Comparison of ENCODE assay signal across 23 cellular contexts in genomic region chr15:72323752-72324151, GRCh38. TPM values are rescaled to one million over a fixed set of nuclear protein-coding genes. Genes with fewer than 3 reads are reported as not detected.
DNase-seq lines count a peak whose midpoint lies in the region; FAIRE-seq and TF ChIP-seq lines count a peak whose summit lies in the region.
"Had no signal": no experiment of that assay in that cellular context is flagged by ENCODE, and none has a peak within 500 bp of the region (broad histone marks: within the 10 kb centered on the region; RNA-seq: fewer than 3 reads in every experiment).

No MANE protein-coding gene starts in this region.

- FAIRE-seq in G401.6 (lab: Jason Lieb, UNC): peak; percentile 23
- FAIRE-seq in colon (lab: Jason Lieb, UNC): peak; percentile 47
- FAIRE-seq: D721Med, GM12891, H54 had no signal

- H3K27ac Mint-ChIP-seq in neural crest cell (ENCODE audit: unreplicated experiment): no peak overlapping the region
- H3K27ac Mint-ChIP-seq in activated CD4-positive, alpha-beta memory T cell treated with anti-CD3 and anti-CD28 coated beads for 36 hours: no peak overlapping the region
- H3K27ac Mint-ChIP-seq: CD14-positive monocyte; CD4-positive, alpha-beta T cell; CD8-positive, alpha-beta memory T cell had no signal

- no peak overlapping the region for H2AFZ ChIP-seq in OCI-LY7 (ENCODE audit: low read length)

- H3K9me3 Mint-ChIP-seq in neural crest cell: peaks cover 5% of the 10 kb centered on the region
- H3K9me3 Mint-ChIP-seq in activated CD4-positive, alpha-beta memory T cell treated with anti-CD3 and anti-CD28 coated beads for 36 hours: peaks cover 16% of the 10 kb centered on the region
- H3K9me3 Mint-ChIP-seq: CD4-positive, alpha-beta T cell had no signal

- intact Hi-C loops in OCI-LY7 (cut with micrococcal nuclease; ENCODE audit: unreplicated experiment): no loop called here
- intact Hi-C loops in activated CD4-positive, alpha-beta memory T cell treated with anti-CD3 and anti-CD28 coated beads for 36 hours (cut with micrococcal nuclease): loop anchor here (5.0 kb wide), 1 partner anchor 54 kb away; the partner anchor contains the start of gene HEXA

- peaks cover 8% of the 10 kb centered on the region; the same call in 1 of the 2 replicates for H3K9me3 ChIP-seq in OCI-LY7 (ENCODE audit: low read length)
- H3K9me3 ChIP-seq: BE2C, HAP-1 had no signal

- CTCF ChIA-PET in OCI-LY7 (lab: Charles Lee; ENCODE audit: unreplicated experiment): no interaction called here
- CTCF ChIA-PET in activated CD4-positive, alpha-beta memory T cell treated with anti-CD3 and anti-CD28 coated beads for 36 hours (lab: Charles Lee): interaction anchor here (1.1 to 1.3 kb wide), 2 partner anchors 11 to 168 kb away, joined by 3 to 4 read pairs; no protein-coding TSS in a partner anchor

- H4K20me1 ChIP-seq in OCI-LY7 (ENCODE audit: insufficient read depth, low read length): no peaks in the 10 kb centered on the region

- no peaks in the 10 kb centered on the region for H3K9me2 ChIP-seq in OCI-LY7 (ENCODE audit: insufficient read depth, low read length)

- no peak overlapping the region for H3K4me2 ChIP-seq in OCI-LY7 (ENCODE audit: low read length)
- H3K4me2 ChIP-seq: BLaER1 treated with 17β-estradiol and CSF1 and Interleukin-3, amounts not matched to agents 10 nM and 100 nM had no signal

- TF ChIP-seq CTCF in OCI-LY7 (conservative IDR thresholded peaks at IDR 0.05; ENCODE audit: low read length) (no peak), neural crest cell (conservative IDR thresholded peaks at IDR 0.05) (no peak)

- H3K36me3 Mint-ChIP-seq in neural crest cell (ENCODE audit: low read depth): peaks cover 15% of the 10 kb centered on the region
- peaks cover 11% of the 10 kb centered on the region for H3K36me3 Mint-ChIP-seq in activated CD4-positive, alpha-beta memory T cell treated with anti-CD3 and anti-CD28 coated beads for 36 hours

- H3K4me3 Mint-ChIP-seq in neural crest cell: peak overlapping the region; percentile 16
- H3K4me3 Mint-ChIP-seq in activated CD4-positive, alpha-beta memory T cell treated with anti-CD3 and anti-CD28 coated beads for 36 hours: no peak overlapping the region
- H3K4me3 Mint-ChIP-seq: CD14-positive monocyte; CD4-positive, alpha-beta T cell; CD8-positive, alpha-beta memory T cell had no signal

- H3K79me2 ChIP-seq in OCI-LY7 (ENCODE audit: insufficient read depth, low read depth, low read length): no peaks in the 10 kb centered on the region

- no peaks in the 10 kb centered on the region for H3K36me3 ChIP-seq in OCI-LY7 (ENCODE audit: insufficient read depth, low read length)
- H3K36me3 ChIP-seq: BE2C, HAP-1 had no signal

- POLR2A ChIA-PET in OCI-LY7 (lab: Charles Lee): no interaction called here
- POLR2A ChIA-PET in activated CD4-positive, alpha-beta memory T cell treated with anti-CD3 and anti-CD28 coated beads for 36 hours (lab: Charles Lee): no interaction called here

- H3K4me1 Mint-ChIP-seq in neural crest cell: peaks cover 17% of the 10 kb centered on the region
- peaks cover 14% of the 10 kb centered on the region for H3K4me1 Mint-ChIP-seq in activated CD4-positive, alpha-beta memory T cell treated with anti-CD3 and anti-CD28 coated beads for 36 hours (ENCODE audit: low read depth)

- peaks cover 12% of the 10 kb centered on the region for H3K27me3 Mint-ChIP-seq in neural crest cell (ENCODE audit: low read depth)
- H3K27me3 Mint-ChIP-seq in activated CD4-positive, alpha-beta memory T cell treated with anti-CD3 and anti-CD28 coated beads for 36 hours: no peaks in the 10 kb centered on the region
- H3K27me3 Mint-ChIP-seq: CD4-positive, alpha-beta T cell had no signal

- TSS peak; percentile 49 for BruUV-seq in OCI-LY7 (replicated peaks; lab: Mats Ljungman, UMichigan)

- no peak overlapping the region for H3K27ac ChIP-seq in OCI-LY7 (ENCODE audit: low read depth, low read length, poor library complexity, severe bottlenecking)
- H3K27ac ChIP-seq: BLaER1 treated with 17β-estradiol and CSF1 and Interleukin-3, amounts not matched to agents 10 nM and 100 nM had no signal

- DNase-seq in OCI-LY7 (ENCODE audit: low spot score) (no peak), neural crest cell (ENCODE audit: low read depth, low spot score) (no peak), AG08395 (ENCODE audit: low spot score) (no peak), 8988T (no peak)
- DNase-seq in activated CD4-positive, alpha-beta memory T cell treated with anti-CD3 and anti-CD28 coated beads for 36 hours: no peak
- DNase-seq: AML-193; BE2C; CD4-positive, alpha-beta T cell; CD8-positive, alpha-beta memory T cell; DMS 273 treated with DMSO at 0.1 percent for 48 hours; DMS79; EL; GF-D8; GOT3 had no signal

- no peaks in the 10 kb centered on the region for H3K4me1 ChIP-seq in OCI-LY7 (ENCODE audit: insufficient read depth, low read length, poor library complexity, severe bottlenecking)
- H3K4me1 ChIP-seq: HAP-1 had no signal

- H3K4me3 ChIP-seq in OCI-LY7 (ENCODE audit: low read depth, low read length, poor library complexity, severe bottlenecking): no peak overlapping the region
- H3K4me3 ChIP-seq: BLaER1 treated with 17β-estradiol and CSF1 and Interleukin-3, amounts not matched to agents 10 nM and 100 nM; HAP-1 had no signal

RNA-seq across cellular contexts. Expression of gene CELF6, which starts 3.8 kb away (rescaled TPM):
- total RNA-seq in OCI-LY7 (2014; rRNA removed; shearing (Covaris generic)): 0.62 and 0.79 TPM in 2 replicates
- 0.78 TPM in 1 of 2 replicates, not detected in the other for total RNA-seq in OCI-LY7 (2022)
- total RNA-seq in neural crest cell: 1.1 and 1.3 TPM in 2 replicates
- under 1 TPM; 0.19 TPM for total RNA-seq in activated CD4-positive, alpha-beta memory T cell treated with anti-CD3 and anti-CD28 coated beads for 36 hours
- total RNA-seq: A172 had no signal

RNA-seq across cellular contexts. Expression of gene PARP6, which starts 51.4 kb away (rescaled TPM):
- total RNA-seq in OCI-LY7 (2014; rRNA removed; shearing (Covaris generic)): 53.6 and 58.3 TPM in 2 replicates
- 73.3 and 85.4 TPM in 2 replicates for total RNA-seq in OCI-LY7 (2022)
- 83.2 and 88.9 TPM in 2 replicates for total RNA-seq in neural crest cell
- total RNA-seq in activated CD4-positive, alpha-beta memory T cell treated with anti-CD3 and anti-CD28 coated beads for 36 hours: 10 to 100 TPM; 42.8 to 44.5 TPM

RNA-seq across cellular contexts. Expression of gene HEXA, which starts 52.1 kb away (rescaled TPM):
- total RNA-seq in OCI-LY7 (2014; rRNA removed; shearing (Covaris generic)): 36.2 and 51.3 TPM in 2 replicates
- 80.2 and 82.6 TPM in 2 replicates for total RNA-seq in OCI-LY7 (2022)
- total RNA-seq in neural crest cell: 59.3 and 63.2 TPM in 2 replicates
- total RNA-seq in activated CD4-positive, alpha-beta memory T cell treated with anti-CD3 and anti-CD28 coated beads for 36 hours: 10 to 100 TPM; 57.5 to 59.8 TPM
